8 cellular contexts compared by ENCODE assay signal in genomic region chr1:84301759-84302380, GRCh38. TPM values are rescaled to one million over a fixed set of nuclear protein-coding genes. Genes with fewer than 3 reads are reported as not detected.
DNase-seq lines count a peak whose midpoint lies in the region; ATAC-seq lines count a peak whose summit lies in the region.

No MANE protein-coding gene starts in this region.

- H3K36me3 ChIP-seq in SJSA1: no peaks in the 10 kb centered on the region

- peaks cover 0 to 5% of the 10 kb centered on the region in 2 donors for H3K27me3 Mint-ChIP-seq in stimulated activated naive B cell treated with anti-CD40 and anti-IgM and Interleukin-4, amounts not matched to agents 10 μg/mL and 1 μg/mL and 100 μg/mL, for 72 hours

- H3K4me1 Mint-ChIP-seq in stimulated activated naive B cell treated with anti-CD40 and anti-IgM and Interleukin-4, amounts not matched to agents 10 μg/mL and 1 μg/mL and 100 μg/mL, for 72 hours: peaks cover 12 to 30% of the 10 kb centered on the region in 2 donors

- H3K9me3 ChIP-seq in SJSA1 (replicated peaks): no peaks in the 10 kb centered on the region
- H3K9me3 ChIP-seq in right cardiac atrium (ENCODE audit: control insufficient read depth, low read length): no peaks in the 10 kb centered on the region

- peaks cover 0 to 1% of the 10 kb centered on the region in 2 donors for H3K9me3 Mint-ChIP-seq in stimulated activated naive B cell treated with anti-CD40 and anti-IgM and Interleukin-4, amounts not matched to agents 10 μg/mL and 1 μg/mL and 100 μg/mL, for 72 hours

- intact Hi-C loops in right cardiac atrium (cut with DNase I): loop anchor here in 1 of 4 donors (10.0 kb wide), 1 partner anchor 133 kb away; no protein-coding TSS in a partner anchor

- H3K27me3 ChIP-seq in SJSA1 (replicated peaks): no peaks in the 10 kb centered on the region
- H3K27me3 ChIP-seq in right cardiac atrium (ENCODE audit: control insufficient read depth, insufficient read depth): no peaks in the 10 kb centered on the region

- DNase-seq in NCI-H748 treated with DMSO at 0.1 percent for 48 hours (lab: John Stamatoyannopoulos, UW): peak; percentile 24
- DNase-seq in NCI-H748 (lab: John Stamatoyannopoulos, UW; ENCODE audit: unreplicated experiment): no peak
- DNase-seq in SJSA1 (ENCODE audit: low read depth in 1 of 2, low spot score in 2 of 2): no peak
- no peak for DNase-seq in right cardiac atrium
- DNase-seq in stimulated activated naive B cell treated with anti-CD40 and anti-IgM and Interleukin-4, amounts not matched to agents 10 μg/mL and 1 μg/mL and 100 μg/mL, for 72 hours: no peak
- DNase-seq in NCI-H2196 treated with DMSO at 0.1 percent for 48 hours (lab: John Stamatoyannopoulos, UW; ENCODE audit: unreplicated experiment): no peak
- DNase-seq in HK-2 (ENCODE audit: unreplicated experiment): no peak

- H3K27ac ChIP-seq in SJSA1 (peak overlapping the region; percentile 92), right cardiac atrium (ENCODE audit: low read length) (no peak overlapping the region)

- WGBS in right cardiac atrium: 15% methylated on average over 6 of the region's 6 CpGs

- peak overlapping the region; percentile 63 to 81 for H3K4me3 Mint-ChIP-seq in stimulated activated naive B cell treated with anti-CD40 and anti-IgM and Interleukin-4, amounts not matched to agents 10 μg/mL and 1 μg/mL and 100 μg/mL, for 72 hours

- no peak overlapping the region for H3K27ac Mint-ChIP-seq in stimulated activated naive B cell treated with anti-CD40 and anti-IgM and Interleukin-4, amounts not matched to agents 10 μg/mL and 1 μg/mL and 100 μg/mL, for 72 hours

- H3K4me1 ChIP-seq in SJSA1 (replicated peaks) (peaks cover 48% of the 10 kb centered on the region), right cardiac atrium (ENCODE audit: control insufficient read depth, insufficient read depth, low read length) (no peaks in the 10 kb centered on the region)

- H3K4me3 ChIP-seq in SJSA1 (no peak overlapping the region), right cardiac atrium (ENCODE audit: low read length) (peak overlapping the region; percentile 61)

- peaks cover under 1 to 5% of the 10 kb centered on the region in 2 donors for H3K36me3 Mint-ChIP-seq in stimulated activated naive B cell treated with anti-CD40 and anti-IgM and Interleukin-4, amounts not matched to agents 10 μg/mL and 1 μg/mL and 100 μg/mL, for 72 hours

- ATAC-seq in right cardiac atrium: no peak
- no peak for ATAC-seq in stimulated activated naive B cell treated with anti-CD40 and anti-IgM and Interleukin-4, amounts not matched to agents 10 μg/mL and 1 μg/mL and 100 μg/mL, for 72 hours (replicated peaks)
- ATAC-seq in activated CD4-positive, CD25-positive, alpha-beta regulatory T cell treated with anti-CD3 and anti-CD28 coated beads, Interleukin-2, amount 50 U/mL, for 24 hours: no peak

RNA-seq across cellular contexts. Expression of gene SAMD13, which starts 0.4 kb away (rescaled TPM):
- 1.3 TPM in 1 of 2 replicates, not detected in the other for total RNA-seq in SJSA1 (2014; rRNA removed; shearing (Covaris generic))
- total RNA-seq in right cardiac atrium: 1 to 10 TPM in 3 of 4 donors, under 1 TPM in 1; 0.92 to 2.9 (median 1.7) TPM
- polyA plus RNA-seq in right cardiac atrium: 1.2 TPM
